In genomic region chr3:12818773-12819172, GRCh38 we compare ENCODE assay signal across 1 cellular context.
TF ChIP-seq lines count a peak whose summit lies in the region.

No MANE protein-coding gene starts in this region.

TF ChIP-seq in GM23338, 12 proteins besides CTCF, POLR2A, EP300 and RAD21:
- TF ChIP-seq EZH2 (IDR thresholded peaks at IDR 0.05; ENCODE audit: low read depth, unreplicated experiment) (no peak), CREB1 (CRISPR knock-in tag; IDR thresholded peaks at IDR 0.05; ENCODE audit: low read depth) (no peak), NANOG (IDR thresholded peaks at IDR 0.05; ENCODE audit: borderline replicate concordance) (no peak), ZNF331 (CRISPR knock-in tag; IDR thresholded peaks at IDR 0.05; ENCODE audit: low read depth) (no peak), REST (IDR thresholded peaks at IDR 0.05; ENCODE audit: unreplicated experiment) (no peak), ETS1 (IDR thresholded peaks at IDR 0.05) (no peak), POLR2AphosphoS5 (IDR thresholded peaks at IDR 0.05; ENCODE audit: low read depth) (no peak), STAT1 (IDR thresholded peaks at IDR 0.05; ENCODE audit: unreplicated experiment) (no peak), ZNF462 (CRISPR knock-in tag; IDR thresholded peaks at IDR 0.05) (no peak), EZH2phosphoT487 (IDR thresholded peaks at IDR 0.05; ENCODE audit: unreplicated experiment) (no peak), JUNB (IDR thresholded peaks at IDR 0.05; ENCODE audit: unreplicated experiment) (no peak), ZNF114 (CRISPR knock-in tag; IDR thresholded peaks at IDR 0.05) (no peak)
TF ChIP-seq in GM23338: peak in this region for 0.
